In the genomic region with DNA sequence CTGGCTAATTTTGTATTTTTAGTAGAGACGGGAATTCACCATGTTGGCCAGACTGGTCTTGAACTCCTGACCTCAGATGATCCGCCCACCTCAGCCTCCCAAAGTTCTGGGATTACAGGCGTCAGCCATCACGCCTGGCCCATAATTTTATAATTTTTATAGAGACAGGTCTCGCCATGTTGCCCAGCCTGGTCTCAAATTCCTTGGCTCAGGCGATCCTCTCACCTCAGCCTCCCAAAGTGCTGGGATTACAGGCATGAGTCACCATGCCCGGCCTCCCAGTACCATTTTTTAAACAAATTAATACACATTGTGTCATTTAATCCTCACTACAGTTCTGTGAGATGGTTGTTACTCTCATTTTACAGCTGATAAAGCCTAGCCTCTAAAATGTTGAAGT, we compare ENCODE assay signal across 2 cellular contexts.
A peak's percentile ranks its signal among the peaks of the same experiment; 100 is the strongest.
TF ChIP-seq lines count a peak whose summit lies in the region.

No MANE protein-coding gene starts in this region.

TF ChIP-seq in HCT116, 20 proteins besides CTCF, POLR2A, EP300 and RAD21:
- TF ChIP-seq CBX3 (IDR thresholded peaks at IDR 0.05; ENCODE audit: low read depth) = peak; percentile 48; the same call in 1 of the 2 replicates

TF ChIP-seq in GM12878, 131 proteins besides CTCF, POLR2A, EP300 and RAD21:
- 0 out of 2 replicates have a peak, but pooled peaks have one; percentile 37 for TF ChIP-seq NR2F1 (conservative IDR thresholded peaks at IDR 0.05)
